Comparison of ENCODE assay signal across 25 cellular contexts in the genomic region with DNA sequence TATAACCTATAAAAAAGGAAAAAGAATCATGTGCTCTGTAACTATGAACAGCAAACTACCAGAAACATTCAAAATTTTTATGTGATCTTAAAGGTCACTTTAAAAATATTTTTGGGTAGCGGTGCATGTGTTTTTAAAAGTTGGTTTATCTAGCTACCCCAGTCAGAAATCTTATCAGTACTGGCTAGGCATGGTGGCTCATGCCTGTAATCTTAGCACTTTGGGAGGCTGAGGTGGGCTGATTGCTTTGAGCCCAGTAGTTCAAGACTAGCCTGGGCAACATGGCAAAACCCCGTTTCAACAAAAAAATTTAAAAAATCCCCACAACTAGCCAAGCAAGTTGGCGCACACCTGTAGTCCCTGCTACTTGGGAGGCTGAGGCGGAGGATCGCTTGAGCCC. TPM values are rescaled to one million over a fixed set of nuclear protein-coding genes. Genes with fewer than 3 reads are reported as not detected.
DNase-seq lines count a peak whose midpoint lies in the region; ATAC-seq and TF ChIP-seq lines count a peak whose summit lies in the region.
"Had no signal": no experiment of that assay in that cellular context is flagged by ENCODE, and none has a peak within 500 bp of the region (broad histone marks: within the 10 kb centered on the region; RNA-seq: fewer than 3 reads in every experiment).

No MANE protein-coding gene starts in this region.

- peaks cover 50% of the 10 kb centered on the region for H3K4me1 ChIP-seq in RWPE2 (ENCODE audit: insufficient read depth, poor library complexity, severe bottlenecking)
- peaks cover 31 to 34% of the 10 kb centered on the region in 2 donors for H3K4me1 ChIP-seq in thyroid gland
- peaks cover 7 to 20% (median 16%) of the 10 kb centered on the region in 4 donors for H3K4me1 ChIP-seq in upper lobe of left lung
- H3K4me1 ChIP-seq: A549 had no signal

- H3K27ac ChIP-seq in RWPE2 (ENCODE audit: poor library complexity, severe bottlenecking): peak overlapping the region; percentile 97
- peak overlapping the region in 2 of 3 donors; percentile 13 to 35 for H3K27ac ChIP-seq in thyroid gland
- no peak overlapping the region for H3K27ac ChIP-seq in upper lobe of left lung
- H3K27ac ChIP-seq: A549; BLaER1 treated with 17β-estradiol and CSF1 and Interleukin-3, amounts not matched to agents 10 nM and 100 nM; GM23248 had no signal

- H3K27me3 Mint-ChIP-seq in T-cell: peaks cover 2 to 5% of the 10 kb centered on the region in 2 donors
- H3K27me3 Mint-ChIP-seq: CD4-positive, alpha-beta T cell had no signal

- POLR2A ChIA-PET in T-cell (lab: Charles Lee): no interaction called here

- no peaks in the 10 kb centered on the region; the same call in 1 of the 2 replicates for H3K36me3 ChIP-seq in RWPE2 (ENCODE audit: low read depth)
- no peaks in the 10 kb centered on the region for H3K36me3 ChIP-seq in thyroid gland
- no peaks in the 10 kb centered on the region for H3K36me3 ChIP-seq in upper lobe of left lung
- H3K36me3 ChIP-seq: BLaER1 treated with 17β-estradiol and CSF1 and Interleukin-3, amounts not matched to agents 10 nM and 100 nM had no signal

- H3K36me3 Mint-ChIP-seq in T-cell: no peaks in the 10 kb centered on the region
- H3K36me3 Mint-ChIP-seq: CD8-positive, alpha-beta memory T cell had no signal

- H3K9me3 ChIP-seq in RWPE2 (ENCODE audit: severe bottlenecking) (no peaks in the 10 kb centered on the region), thyroid gland (no peaks in the 10 kb centered on the region), upper lobe of left lung (no peaks in the 10 kb centered on the region)
- H3K9me3 ChIP-seq: A549; BE2C; BLaER1 treated with 17β-estradiol and CSF1 and Interleukin-3, amounts not matched to agents 10 nM and 100 nM had no signal

- no peaks in the 10 kb centered on the region for H3K9me3 Mint-ChIP-seq in T-cell
- H3K9me3 Mint-ChIP-seq: CD14-positive monocyte; CD4-positive, alpha-beta T cell; CD8-positive, alpha-beta memory T cell had no signal

- DNase-seq in OCI-M1 (lab: John Stamatoyannopoulos, UW) (peak; percentile 10), RWPE2 (ENCODE audit: low spot score) (no peak), erythroblast (lab: John Stamatoyannopoulos, UW) (peak; percentile 10 to 66), thyroid gland (no peak), upper lobe of left lung (no peak), T-cell (no peak), inferior parietal cortex (ENCODE audit: extremely low spot score) (no peak)
- DNase-seq: 8988T; ACHN; AML-193; BE2C; CD4-positive, alpha-beta T cell; CD8-positive, alpha-beta memory T cell; DMS 273 treated with DMSO at 0.1 percent for 48 hours; DMS79; EL; GDM1; GM23248; H7; HCEC 1CT had no signal

- no peak for TF ChIP-seq EP300 in upper lobe of left lung (IDR thresholded peaks at IDR 0.05)

- intact Hi-C loops in thyroid gland (cut with DNase I): no loop called here

- TF ChIP-seq CTCF in RWPE2 (IDR thresholded peaks at IDR 0.05; ENCODE audit: poor library complexity, severe bottlenecking): no peak
- no peak for TF ChIP-seq CTCF in thyroid gland (IDR thresholded peaks at IDR 0.05)
- no peak for TF ChIP-seq CTCF in upper lobe of left lung (IDR thresholded peaks at IDR 0.05)

- ATAC-seq in RWPE2 (ENCODE audit: low read depth): no peak
- no peak for ATAC-seq in upper lobe of left lung (ENCODE audit: low FRiP score in 2 of 2)
- no peak for ATAC-seq in T-cell (replicated peaks in 1 of 4)
- ATAC-seq: A549, GM12878 had no signal

- CTCF ChIA-PET in T-cell (lab: Charles Lee): no interaction called here

- H3K4me1 Mint-ChIP-seq in T-cell: no peaks in the 10 kb centered on the region
- H3K4me1 Mint-ChIP-seq: CD8-positive, alpha-beta memory T cell had no signal

- H3K4me3 Mint-ChIP-seq in T-cell: no peak overlapping the region
- H3K4me3 Mint-ChIP-seq: CD14-positive monocyte; CD4-positive, alpha-beta T cell; CD8-positive, alpha-beta memory T cell had no signal

- H3K27me3 ChIP-seq in RWPE2 (ENCODE audit: insufficient read depth, poor library complexity, severe bottlenecking): no peaks in the 10 kb centered on the region
- no peaks in the 10 kb centered on the region for H3K27me3 ChIP-seq in thyroid gland
- no peaks in the 10 kb centered on the region for H3K27me3 ChIP-seq in upper lobe of left lung
- H3K27me3 ChIP-seq: BE2C; BLaER1 treated with 17β-estradiol and CSF1 and Interleukin-3, amounts not matched to agents 10 nM and 100 nM had no signal

- WGBS in thyroid gland, 2 donors: 76 to 79% methylated on average over 5 of the region's 5 CpGs
- 79 to 82% methylated on average over 5 of the region's 5 CpGs for WGBS in upper lobe of left lung, 2 donors

- H3K4me3 ChIP-seq in RWPE2 (ENCODE audit: severe bottlenecking) (no peak overlapping the region), thyroid gland (replicated peaks in 1 of 3) (no peak overlapping the region), upper lobe of left lung (no peak overlapping the region)
- H3K4me3 ChIP-seq: A549; BLaER1 treated with 17β-estradiol and CSF1 and Interleukin-3, amounts not matched to agents 10 nM and 100 nM; GM12878; GM23248 had no signal

- TF ChIP-seq POLR2A in erythroblast (IDR thresholded peaks at IDR 0.05; ENCODE audit: low read length): no peak
- no peak for TF ChIP-seq POLR2A in thyroid gland (IDR thresholded peaks at IDR 0.05)
- no peak for TF ChIP-seq POLR2A in upper lobe of left lung (IDR thresholded peaks at IDR 0.05)

- H3K27ac Mint-ChIP-seq in T-cell: no peak overlapping the region
- H3K27ac Mint-ChIP-seq: CD4-positive, alpha-beta T cell; CD8-positive, alpha-beta memory T cell had no signal

RNA-seq across cellular contexts. Expression of a gene that starts 3.7 kb away (rescaled TPM):
- total RNA-seq in thyroid gland: 10 to 100 TPM in 1 of 4 donors, 1 to 10 TPM in 3; 6.9 to 10.6 (median 8.3) TPM
- total RNA-seq in upper lobe of left lung: 1 to 10 TPM in 4 of 6 donors, under 1 TPM in 1, not detected in 1; 0.72 to 3.1 (median 2.1) TPM
- not detected for total RNA-seq in T-cell
- total RNA-seq: CD4-positive, alpha-beta T cell; CD8-positive, alpha-beta memory T cell; GM12878; GM23248; H1 had no signal

Comparison
In these comparisons a context has a peak if more than half of its experiments do, and no peak if none do; other contexts are left out.
1. DNase-seq: peak in OCI-M1 (single experiment) and erythroblast (2 of 2); none in RWPE2 (single experiment), thyroid gland (0 of 2), upper lobe of left lung (0 of 2), T-cell (0 of 34) and inferior parietal cortex (single experiment).
2. H3K27ac ChIP-seq: peak in RWPE2 (single experiment) and thyroid gland (2 of 3); none in upper lobe of left lung (0 of 4).